Comparison of ENCODE assay signal across 1 cellular context in genomic region chr11:120172054-120172881, GRCh38.
TF ChIP-seq lines count a peak whose summit lies in the region.

No MANE protein-coding gene starts in this region.

TF ChIP-seq in HepG2, 621 proteins besides CTCF, POLR2A, EP300 and RAD21 (continued from another document and continues in another):
- TF ChIP-seq ZNF678 (CRISPR knock-in tag; IDR thresholded peaks at IDR 0.05), result no peak
- TF ChIP-seq MYPOP (CRISPR knock-in tag; IDR thresholded peaks at IDR 0.05), result no peak; the same call in 1 of the 2 replicates
- no peak for TF ChIP-seq ESRRA (CRISPR knock-in tag; IDR thresholded peaks at IDR 0.05; ENCODE audit: low read depth)
- no peak for TF ChIP-seq ZEB1 (IDR thresholded peaks at IDR 0.05; ENCODE audit: insufficient replicate concordance, low read depth)
- no peak for TF ChIP-seq NR2C2 (CRISPR knock-in tag; IDR thresholded peaks at IDR 0.05; ENCODE audit: borderline replicate concordance)
- TF ChIP-seq GTF3A (CRISPR knock-in tag; conservative IDR thresholded peaks at IDR 0.05), result no peak
- TF ChIP-seq FOXJ3 (CRISPR knock-in tag; IDR thresholded peaks at IDR 0.05; ENCODE audit: borderline replicate concordance), result no peak
- TF ChIP-seq STAG1 (CRISPR knock-in tag; IDR thresholded peaks at IDR 0.05), result peak; percentile 98
- no peak for TF ChIP-seq FOXC1 (CRISPR knock-in tag; IDR thresholded peaks at IDR 0.05; ENCODE audit: borderline replicate concordance)
- 0 out of 2 replicates have a peak, but pooled peaks have one; percentile 21 for TF ChIP-seq IKZF5 (CRISPR knock-in tag; IDR thresholded peaks at IDR 0.05)
- 0 out of 2 replicates have a peak, but pooled peaks have one; percentile 27 for TF ChIP-seq ZFX (CRISPR knock-in tag; IDR thresholded peaks at IDR 0.05; ENCODE audit: low read depth)
- no peak for TF ChIP-seq CENPX (CRISPR knock-in tag; IDR thresholded peaks at IDR 0.05)
- 0 out of 2 replicates have a peak, but pooled peaks have one; percentile 29 for TF ChIP-seq ZC3H13 (CRISPR knock-in tag; IDR thresholded peaks at IDR 0.05)
- TF ChIP-seq TBX3 (IDR thresholded peaks at IDR 0.05; ENCODE audit: borderline replicate concordance), result no peak
- peak; percentile 71 for TF ChIP-seq KDM2A (CRISPR knock-in tag; IDR thresholded peaks at IDR 0.05; ENCODE audit: borderline replicate concordance, low read depth)
- TF ChIP-seq TCF12 (IDR thresholded peaks at IDR 0.05), result no peak
- TF ChIP-seq TCF12 (CRISPR knock-in tag; IDR thresholded peaks at IDR 0.05), result no peak
- 0 out of 2 replicates have a peak, but pooled peaks have one; percentile 19 for TF ChIP-seq IRF2 (CRISPR knock-in tag; IDR thresholded peaks at IDR 0.05)
- TF ChIP-seq PAWR (CRISPR knock-in tag; IDR thresholded peaks at IDR 0.05; ENCODE audit: borderline replicate concordance), result no peak
- no peak for TF ChIP-seq ZNF12 (CRISPR knock-in tag; IDR thresholded peaks at IDR 0.05)
- TF ChIP-seq RFX1 (IDR thresholded peaks at IDR 0.05), result no peak
- no peak for TF ChIP-seq RERE (CRISPR knock-in tag; IDR thresholded peaks at IDR 0.05; ENCODE audit: low read depth)
- TF ChIP-seq ZNF558 (CRISPR knock-in tag; IDR thresholded peaks at IDR 0.05; ENCODE audit: borderline replicate concordance), result no peak
- no peak for TF ChIP-seq SRSF4 (IDR thresholded peaks at IDR 0.05; ENCODE audit: low read depth, low read length, poor library complexity, severe bottlenecking)
- no peak for TF ChIP-seq ZMAT5 (CRISPR knock-in tag; IDR thresholded peaks at IDR 0.05; ENCODE audit: borderline replicate concordance, low read depth)
- TF ChIP-seq TFE3 (CRISPR knock-in tag; IDR thresholded peaks at IDR 0.05), result peak; percentile 34; the same call in 1 of the 2 replicates
- TF ChIP-seq ZNF496 (CRISPR knock-in tag; IDR thresholded peaks at IDR 0.05; ENCODE audit: insufficient replicate concordance), result no peak
- no peak for TF ChIP-seq KAT7 (CRISPR knock-in tag; IDR thresholded peaks at IDR 0.05; ENCODE audit: borderline replicate concordance)
- no peak for TF ChIP-seq ARHGAP35 (CRISPR knock-in tag; IDR thresholded peaks at IDR 0.05; ENCODE audit: borderline replicate concordance)
- no peak for TF ChIP-seq ZFP82 (CRISPR knock-in tag; IDR thresholded peaks at IDR 0.05; ENCODE audit: borderline replicate concordance)
- TF ChIP-seq BRD4 (CRISPR knock-in tag; IDR thresholded peaks at IDR 0.05), result no peak
- no peak for TF ChIP-seq FUBP1 (CRISPR knock-in tag; IDR thresholded peaks at IDR 0.05; ENCODE audit: borderline replicate concordance)
- TF ChIP-seq ZNF768 (CRISPR knock-in tag; IDR thresholded peaks at IDR 0.05), result peak; percentile 34; the same call in 1 of the 2 replicates
- TF ChIP-seq PCBP2 (optimal IDR thresholded peaks at IDR 0.05; ENCODE audit: low read depth, low read length, poor library complexity, severe bottlenecking), result no peak
- no peak for TF ChIP-seq NCOA5 (CRISPR knock-in tag; IDR thresholded peaks at IDR 0.05)
- no peak for TF ChIP-seq ZFAT (CRISPR knock-in tag; conservative IDR thresholded peaks at IDR 0.05)
- no peak for TF ChIP-seq TIGD3 (CRISPR knock-in tag; IDR thresholded peaks at IDR 0.05; ENCODE audit: borderline replicate concordance)
- no peak for TF ChIP-seq GATAD2A (CRISPR knock-in tag; IDR thresholded peaks at IDR 0.05)
- TF ChIP-seq SMC3 (IDR thresholded peaks at IDR 0.05; ENCODE audit: low read length), result peak; percentile 96
- TF ChIP-seq KMT2A (CRISPR knock-in tag; IDR thresholded peaks at IDR 0.05), result no peak
- no peak for TF ChIP-seq SMARCC2 (IDR thresholded peaks at IDR 0.05)
- no peak for TF ChIP-seq HOXA5 (CRISPR knock-in tag; IDR thresholded peaks at IDR 0.05)
- peak; percentile 47 for TF ChIP-seq ZNF687 (CRISPR knock-in tag; IDR thresholded peaks at IDR 0.05)
- TF ChIP-seq ZNF549 (CRISPR knock-in tag; IDR thresholded peaks at IDR 0.05), result no peak
- TF ChIP-seq ZNF577 (CRISPR knock-in tag; IDR thresholded peaks at IDR 0.05; ENCODE audit: borderline replicate concordance, low read depth), result no peak
- TF ChIP-seq MED13 (CRISPR knock-in tag; IDR thresholded peaks at IDR 0.05), result no peak
- 0 out of 2 replicates have a peak, but pooled peaks have one; percentile 45 for TF ChIP-seq ZNF567 (CRISPR knock-in tag; IDR thresholded peaks at IDR 0.05; ENCODE audit: borderline replicate concordance)
- 0 out of 2 replicates have a peak, but pooled peaks have one; percentile 48 for TF ChIP-seq HINFP (CRISPR knock-in tag; IDR thresholded peaks at IDR 0.05; ENCODE audit: low read depth)
- TF ChIP-seq ZBTB1 (CRISPR knock-in tag; IDR thresholded peaks at IDR 0.05; ENCODE audit: borderline replicate concordance), result no peak
- TF ChIP-seq SALL1 (CRISPR knock-in tag; IDR thresholded peaks at IDR 0.05), result peak; percentile 37; the same call in 1 of the 2 replicates
- no peak for TF ChIP-seq SNAI1 (CRISPR knock-in tag; IDR thresholded peaks at IDR 0.05; ENCODE audit: borderline replicate concordance)
